ENCODE assay signal across 1 cellular context in the genomic region with DNA sequence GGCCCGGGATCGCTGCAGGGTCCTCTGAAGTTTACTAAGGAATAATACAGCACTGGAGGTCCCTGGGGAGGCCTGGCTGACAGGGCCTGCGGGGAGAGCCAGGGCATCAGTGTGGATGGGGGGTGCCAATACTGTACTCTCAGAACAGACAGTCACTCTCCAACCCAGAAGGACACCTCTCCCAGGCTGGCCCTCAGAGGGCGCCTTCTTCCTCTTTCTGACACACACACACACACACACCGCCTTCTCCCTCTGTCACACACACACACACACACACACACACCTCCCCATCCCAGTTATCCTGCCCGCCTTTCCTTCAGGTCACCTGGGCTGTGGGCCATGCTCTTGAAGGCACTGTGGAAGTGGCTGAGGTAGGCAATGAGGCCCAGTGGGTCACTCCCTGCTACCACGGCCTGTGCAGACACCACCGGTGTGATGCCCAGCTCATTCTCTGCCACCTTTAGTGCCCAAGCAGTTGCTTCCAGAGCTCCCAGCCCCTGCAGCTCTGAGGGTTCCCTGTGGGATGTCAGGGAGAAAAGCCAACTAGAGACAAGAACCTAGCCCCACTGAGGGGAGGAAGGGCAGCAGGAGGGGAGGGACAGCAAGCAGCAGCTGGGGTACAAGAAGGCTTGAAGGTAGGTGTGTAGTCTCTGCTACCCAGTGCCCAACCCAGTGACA.
TF ChIP-seq lines count a peak whose summit lies in the region.

No MANE protein-coding gene starts in this region.

TF ChIP-seq in SK-N-SH treated with all-trans-retinoic acid at 6 μM for 48 hours, 23 proteins besides CTCF, POLR2A, EP300 and RAD21 (continued from another document):
- TF ChIP-seq, protein P1, sequence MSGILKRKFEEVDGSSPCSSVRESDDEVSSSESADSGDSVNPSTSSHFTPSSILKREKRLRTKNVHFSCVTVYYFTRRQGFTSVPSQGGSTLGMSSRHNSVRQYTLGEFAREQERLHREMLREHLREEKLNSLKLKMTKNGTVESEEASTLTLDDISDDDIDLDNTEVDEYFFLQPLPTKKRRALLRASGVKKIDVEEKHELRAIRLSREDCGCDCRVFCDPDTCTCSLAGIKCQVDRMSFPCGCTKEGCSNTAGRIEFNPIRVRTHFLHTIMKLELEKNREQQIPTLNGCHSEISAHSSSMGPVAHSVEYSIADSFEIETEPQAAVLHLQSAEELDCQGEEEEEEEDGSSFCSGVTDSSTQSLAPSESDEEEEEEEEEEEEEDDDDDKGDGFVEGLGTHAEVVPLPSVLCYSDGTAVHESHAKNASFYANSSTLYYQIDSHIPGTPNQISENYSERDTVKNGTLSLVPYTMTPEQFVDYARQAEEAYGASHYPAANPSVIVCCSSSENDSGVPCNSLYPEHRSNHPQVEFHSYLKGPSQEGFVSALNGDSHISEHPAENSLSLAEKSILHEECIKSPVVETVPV (CRISPR knock-in tag; IDR thresholded peaks at IDR 0.05): no peak
- TF ChIP-seq ZNF70 (CRISPR knock-in tag; IDR thresholded peaks at IDR 0.05): no peak
- TF ChIP-seq ESRRG (CRISPR knock-in tag; IDR thresholded peaks at IDR 0.05): no peak
- no peak for TF ChIP-seq ZNF565 (CRISPR knock-in tag; conservative IDR thresholded peaks at IDR 0.05; ENCODE audit: low read depth)
- TF ChIP-seq, protein P2, sequence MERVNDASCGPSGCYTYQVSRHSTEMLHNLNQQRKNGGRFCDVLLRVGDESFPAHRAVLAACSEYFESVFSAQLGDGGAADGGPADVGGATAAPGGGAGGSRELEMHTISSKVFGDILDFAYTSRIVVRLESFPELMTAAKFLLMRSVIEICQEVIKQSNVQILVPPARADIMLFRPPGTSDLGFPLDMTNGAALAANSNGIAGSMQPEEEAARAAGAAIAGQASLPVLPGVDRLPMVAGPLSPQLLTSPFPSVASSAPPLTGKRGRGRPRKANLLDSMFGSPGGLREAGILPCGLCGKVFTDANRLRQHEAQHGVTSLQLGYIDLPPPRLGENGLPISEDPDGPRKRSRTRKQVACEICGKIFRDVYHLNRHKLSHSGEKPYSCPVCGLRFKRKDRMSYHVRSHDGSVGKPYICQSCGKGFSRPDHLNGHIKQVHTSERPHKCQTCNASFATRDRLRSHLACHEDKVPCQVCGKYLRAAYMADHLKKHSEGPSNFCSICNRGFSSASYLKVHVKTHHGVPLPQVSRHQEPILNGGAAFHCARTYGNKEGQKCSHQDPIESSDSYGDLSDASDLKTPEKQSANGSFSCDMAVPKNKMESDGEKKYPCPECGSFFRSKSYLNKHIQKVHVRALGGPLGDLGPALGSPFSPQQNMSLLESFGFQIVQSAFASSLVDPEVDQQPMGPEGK (CRISPR knock-in tag; IDR thresholded peaks at IDR 0.05; ENCODE audit: borderline replicate concordance): no peak
- TF ChIP-seq, protein P3, sequence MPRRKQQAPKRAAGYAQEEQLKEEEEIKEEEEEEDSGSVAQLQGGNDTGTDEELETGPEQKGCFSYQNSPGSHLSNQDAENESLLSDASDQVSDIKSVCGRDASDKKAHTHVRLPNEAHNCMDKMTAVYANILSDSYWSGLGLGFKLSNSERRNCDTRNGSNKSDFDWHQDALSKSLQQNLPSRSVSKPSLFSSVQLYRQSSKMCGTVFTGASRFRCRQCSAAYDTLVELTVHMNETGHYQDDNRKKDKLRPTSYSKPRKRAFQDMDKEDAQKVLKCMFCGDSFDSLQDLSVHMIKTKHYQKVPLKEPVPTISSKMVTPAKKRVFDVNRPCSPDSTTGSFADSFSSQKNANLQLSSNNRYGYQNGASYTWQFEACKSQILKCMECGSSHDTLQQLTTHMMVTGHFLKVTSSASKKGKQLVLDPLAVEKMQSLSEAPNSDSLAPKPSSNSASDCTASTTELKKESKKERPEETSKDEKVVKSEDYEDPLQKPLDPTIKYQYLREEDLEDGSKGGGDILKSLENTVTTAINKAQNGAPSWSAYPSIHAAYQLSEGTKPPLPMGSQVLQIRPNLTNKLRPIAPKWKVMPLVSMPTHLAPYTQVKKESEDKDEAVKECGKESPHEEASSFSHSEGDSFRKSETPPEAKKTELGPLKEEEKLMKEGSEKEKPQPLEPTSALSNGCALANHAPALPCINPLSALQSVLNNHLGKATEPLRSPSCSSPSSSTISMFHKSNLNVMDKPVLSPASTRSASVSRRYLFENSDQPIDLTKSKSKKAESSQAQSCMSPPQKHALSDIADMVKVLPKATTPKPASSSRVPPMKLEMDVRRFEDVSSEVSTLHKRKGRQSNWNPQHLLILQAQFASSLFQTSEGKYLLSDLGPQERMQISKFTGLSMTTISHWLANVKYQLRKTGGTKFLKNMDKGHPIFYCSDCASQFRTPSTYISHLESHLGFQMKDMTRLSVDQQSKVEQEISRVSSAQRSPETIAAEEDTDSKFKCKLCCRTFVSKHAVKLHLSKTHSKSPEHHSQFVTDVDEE (CRISPR knock-in tag; IDR thresholded peaks at IDR 0.05): no peak
- no peak for TF ChIP-seq CREB5 (CRISPR knock-in tag; IDR thresholded peaks at IDR 0.05; ENCODE audit: low read depth)
- TF ChIP-seq OSR1 (CRISPR knock-in tag; IDR thresholded peaks at IDR 0.05): no peak
- no peak for TF ChIP-seq ZNF8 (CRISPR knock-in tag; IDR thresholded peaks at IDR 0.05)
- no peak for TF ChIP-seq ARNTL (CRISPR knock-in tag; IDR thresholded peaks at IDR 0.05; ENCODE audit: borderline replicate concordance, low read depth)
- TF ChIP-seq ISL1 (CRISPR knock-in tag; IDR thresholded peaks at IDR 0.05): no peak
- no peak for TF ChIP-seq PPARA (CRISPR knock-in tag; IDR thresholded peaks at IDR 0.05; ENCODE audit: borderline replicate concordance)
